14 cellular contexts compared by ENCODE assay signal in the genomic region with DNA sequence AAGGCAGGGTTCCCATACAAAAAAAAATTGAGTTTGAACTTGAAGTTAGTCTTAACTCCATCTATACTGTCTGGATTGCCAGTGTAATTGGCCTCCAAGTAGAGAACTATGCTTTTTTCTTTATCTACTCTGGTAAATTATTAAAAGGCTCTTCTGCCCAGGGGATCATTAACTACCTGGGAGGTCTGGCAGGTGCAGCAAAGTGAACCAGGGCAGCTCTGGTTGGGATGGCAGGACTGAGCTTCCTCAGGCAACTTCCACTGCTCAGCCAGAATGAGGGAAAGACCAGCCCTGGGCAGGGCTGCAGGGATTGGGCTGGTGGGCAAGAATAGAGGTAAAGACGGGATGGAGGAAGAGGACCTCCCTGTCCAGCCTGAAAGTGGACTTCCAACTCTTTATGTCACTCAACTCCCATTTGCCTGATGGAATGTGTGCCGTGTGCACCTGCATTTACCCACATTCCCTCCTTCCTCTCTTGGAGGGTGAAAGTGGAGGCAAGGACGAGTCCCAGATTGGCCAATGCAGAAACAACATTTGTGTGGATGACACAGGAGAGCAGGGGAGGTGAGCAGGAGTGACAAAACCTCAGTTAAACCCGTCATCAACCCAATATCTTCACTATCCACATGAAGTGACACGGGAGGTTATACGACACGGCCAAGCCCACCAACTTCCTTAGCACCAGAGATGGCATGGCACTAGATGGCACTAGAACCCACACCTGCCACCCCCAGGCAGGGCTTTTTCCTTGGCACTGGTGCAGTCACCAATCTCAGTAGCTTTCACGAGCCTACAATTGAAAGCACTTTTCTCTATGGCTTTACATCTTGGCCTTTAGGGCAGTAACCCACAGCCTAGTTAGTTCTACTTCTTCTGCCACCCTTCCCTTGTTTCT. TPM values are rescaled to one million over a fixed set of nuclear protein-coding genes. Genes with fewer than 3 reads are reported as not detected.
A peak's percentile ranks its signal among the peaks of the same experiment; 100 is the strongest.
DNase-seq lines count a peak whose midpoint lies in the region; FAIRE-seq and TF ChIP-seq lines count a peak whose summit lies in the region.
"Had no signal": no experiment of that assay in that cellular context is flagged by ENCODE, and none has a peak within 500 bp of the region (broad histone marks: within the 10 kb centered on the region; RNA-seq: fewer than 3 reads in every experiment).

No MANE protein-coding gene starts in this region.

- no peaks in the 10 kb centered on the region for H3K9me3 Mint-ChIP-seq in activated naive CD4-positive, alpha-beta T cell treated with anti-CD3 and anti-CD28 coated beads, Interleukin-2, amount 10 ng/mL, durations not matched to agents 7 days and 5 days

- dilution Hi-C loops in keratinocyte (cut with MboI; ENCODE audit: extremely low pct_ligation_motif_present, low sequenced_read_pairs), result no loop called here

- H3K79me2 ChIP-seq in keratinocyte (ENCODE audit: control insufficient read depth, insufficient read depth, low read length), result no peaks in the 10 kb centered on the region

- H3K27ac ChIP-seq in 22Rv1, result no peak overlapping the region
- H3K27ac ChIP-seq in keratinocyte (ENCODE audit: control insufficient read depth, insufficient read depth, low read length), result no peak overlapping the region
- H3K27ac ChIP-seq in esophagus muscularis mucosa (replicated peaks in 1 of 4), result no peak overlapping the region

- FAIRE-seq in keratinocyte (lab: Jason Lieb, UNC), result no peak
- no peak for FAIRE-seq in H54 (lab: Jason Lieb, UNC)
- FAIRE-seq: colon, TTC549 had no signal

- no peaks in the 10 kb centered on the region for H3K9me1 ChIP-seq in keratinocyte (ENCODE audit: control insufficient read depth, extremely low read depth, insufficient read depth, low read length)

- H3K27me3 ChIP-seq in keratinocyte (ENCODE audit: control insufficient read depth, extremely low read depth, insufficient read depth, low read length) (no peaks in the 10 kb centered on the region), esophagus muscularis mucosa (no peaks in the 10 kb centered on the region)

- no peak for TF ChIP-seq POLR2A in H54 (IDR thresholded peaks at IDR 0.05; ENCODE audit: low read depth, low read length)
- no peak for TF ChIP-seq POLR2A in esophagus muscularis mucosa (IDR thresholded peaks at IDR 0.05; ENCODE audit: low read depth)

- H3K4me1 ChIP-seq in keratinocyte (ENCODE audit: control insufficient read depth, extremely low read depth, insufficient read depth, low read length), result peaks cover 25% of the 10 kb centered on the region
- peaks cover 0 to 19% (median 3%) of the 10 kb centered on the region in 4 donors for H3K4me1 ChIP-seq in esophagus muscularis mucosa

- TF ChIP-seq EP300 in esophagus muscularis mucosa (IDR thresholded peaks at IDR 0.05), result no peak

- TF ChIP-seq CTCF in 22Rv1 (IDR thresholded peaks at IDR 0.05) (peak; percentile 20; the same call in 1 of the 2 replicates), keratinocyte (optimal IDR thresholded peaks at IDR 0.05 in 1 of 3, IDR thresholded peaks at IDR 0.05 in 1 of 3, conservative IDR thresholded peaks at IDR 0.05 in 1 of 3; ENCODE audit: extremely low read depth in 1 of 3, insufficient read depth in 2 of 3, low read length in 3 of 3) (peak in 2 of 3 experiments; percentile 4 to 55), esophagus muscularis mucosa (IDR thresholded peaks at IDR 0.05) (no peak)

- H3K4me2 ChIP-seq in keratinocyte (ENCODE audit: control insufficient read depth, extremely low read depth, insufficient read depth, low read depth, low read length), result no peak overlapping the region

- WGBS in esophagus muscularis mucosa, result 94% methylated on average over 8 of the region's 8 CpGs

- no peaks in the 10 kb centered on the region for H3K36me3 Mint-ChIP-seq in activated naive CD4-positive, alpha-beta T cell treated with anti-CD3 and anti-CD28 coated beads, Interleukin-2, amount 10 ng/mL, durations not matched to agents 7 days and 5 days

- H3K4me3 ChIP-seq in keratinocyte (ENCODE audit: control insufficient read depth in 2 of 3, extremely low read depth in 1 of 3, insufficient read depth in 2 of 3, low read depth in 1 of 3, low read length in 3 of 3) (no peak overlapping the region), esophagus muscularis mucosa (no peak overlapping the region)

- no peak overlapping the region for H2AFZ ChIP-seq in keratinocyte (ENCODE audit: control insufficient read depth, low read length)

- CTCF ChIA-PET in activated naive CD4-positive, alpha-beta T cell treated with anti-CD3 and anti-CD28 coated beads, Interleukin-2, amount 10 ng/mL, durations not matched to agents 7 days and 5 days (lab: Charles Lee), result interaction anchor here (1.3 kb wide), 1 partner anchor 87 kb away, joined by 4 read pairs; no protein-coding TSS in a partner anchor

- no peaks in the 10 kb centered on the region for H3K4me1 Mint-ChIP-seq in activated naive CD4-positive, alpha-beta T cell treated with anti-CD3 and anti-CD28 coated beads, Interleukin-2, amount 10 ng/mL, durations not matched to agents 7 days and 5 days
- H3K4me1 Mint-ChIP-seq: B cell had no signal

- H4K20me1 ChIP-seq in keratinocyte (ENCODE audit: control insufficient read depth, extremely low read depth, insufficient read depth, low read length), result no peaks in the 10 kb centered on the region

- H3K9me3 ChIP-seq in keratinocyte (ENCODE audit: control insufficient read depth, low read depth, low read length) (no peaks in the 10 kb centered on the region), esophagus muscularis mucosa (no peaks in the 10 kb centered on the region)

- no peaks in the 10 kb centered on the region for H3K36me3 ChIP-seq in keratinocyte (ENCODE audit: control insufficient read depth in 2 of 2, extremely low read depth in 1 of 2, insufficient read depth in 2 of 2, low read length in 2 of 2)
- H3K36me3 ChIP-seq in esophagus muscularis mucosa, result no peaks in the 10 kb centered on the region

- H3K9ac ChIP-seq in keratinocyte (ENCODE audit: control insufficient read depth, extremely low read depth, insufficient read depth, low read length), result no peak overlapping the region

- no peak overlapping the region for H3K27ac Mint-ChIP-seq in activated naive CD4-positive, alpha-beta T cell treated with anti-CD3 and anti-CD28 coated beads, Interleukin-2, amount 10 ng/mL, durations not matched to agents 7 days and 5 days
- H3K27ac Mint-ChIP-seq: B cell had no signal

- H3K27me3 Mint-ChIP-seq in activated naive CD4-positive, alpha-beta T cell treated with anti-CD3 and anti-CD28 coated beads, Interleukin-2, amount 10 ng/mL, durations not matched to agents 7 days and 5 days, result no peaks in the 10 kb centered on the region
- H3K27me3 Mint-ChIP-seq: B cell had no signal

- H3K4me3 Mint-ChIP-seq in activated naive CD4-positive, alpha-beta T cell treated with anti-CD3 and anti-CD28 coated beads, Interleukin-2, amount 10 ng/mL, durations not matched to agents 7 days and 5 days, result no peak overlapping the region
- H3K4me3 Mint-ChIP-seq: B cell had no signal

- DNase-seq in H4 (ENCODE audit: low spot score) (peak; percentile 19), SW480 (ENCODE audit: low spot score) (peak; percentile 34), keratinocyte (ENCODE audit: low read depth, low spot score) (no peak), H54 (ENCODE audit: insufficient read length, low spot score) (no peak), A172 (ENCODE audit: low spot score) (no peak), esophagus muscularis mucosa (ENCODE audit: extremely low spot score) (no peak)
- DNase-seq in activated naive CD4-positive, alpha-beta T cell treated with anti-CD3 and anti-CD28 coated beads, Interleukin-2, amount 10 ng/mL, durations not matched to agents 7 days and 5 days, result no peak
- DNase-seq: KBM-7; NK-92 treated with Interleukin-12 subunit alpha and Interleukin-12 subunit beta, amount 100 ng/mL, for 24 hours; stimulated activated naive CD4-positive, alpha-beta T cell treated with Interleukin-2 at 50 U/mL for 16 hours had no signal

- intact Hi-C loops in esophagus muscularis mucosa (cut with DNase I), result no loop called here

RNA-seq across cellular contexts. Expression of a gene that starts 25.2 kb away (rescaled TPM):
- 6.7 and 10.4 TPM in 2 replicates for total RNA-seq in H4 (2014; rRNA removed; shearing (Covaris generic))
- 77.2 to 238 TPM (median 95.2 TPM) in 3 replicates for polyA plus RNA-seq in keratinocyte
- 58.9 TPM for polyA plus RNA-seq in keratinocyte (2011; ENCODE audit: low read depth)
- polyA plus RNA-seq in keratinocyte (2011; cell fraction: cytosol; rRNA removed), result 74.0 and 77.9 TPM in 2 replicates
- 520 and 553 TPM in 2 replicates for polyA plus RNA-seq in keratinocyte (2011; cell fraction: nucleus; rRNA removed)
- 186 and 227 TPM in 2 replicates for polyA plus RNA-seq in keratinocyte (2012; ENCODE audit: low replicate concordance)
- polyA minus RNA-seq in keratinocyte, result 54.3 to 160 TPM (median 85.0 TPM) in 3 replicates
- 143 TPM for polyA minus RNA-seq in keratinocyte (2011; cell fraction: cytosol; rRNA and poly(A)+ RNA removed)
- 180 and 278 TPM in 2 replicates for polyA minus RNA-seq in keratinocyte (2011; cell fraction: nucleus; rRNA and poly(A)+ RNA removed)
- total RNA-seq in A172 (2014; rRNA removed; shearing (Covaris generic)), result 23.5 and 23.9 TPM in 2 replicates
- total RNA-seq in esophagus muscularis mucosa, result 100 to 1,000 TPM in 1 of 4 donors, 10 to 100 TPM in 3; 65.4 to 157 (median 75.9) TPM
- total RNA-seq: B cell had no signal

Comparison
In these comparisons a context has a peak if more than half of its experiments do, and no peak if none do; other contexts are left out.
1. CTCF ChIP-seq: peak in 22Rv1 (single experiment) and keratinocyte (2 of 3); none in esophagus muscularis mucosa (0 of 3).
2. DNase-seq: peak in H4 (single experiment) and SW480 (single experiment); none in keratinocyte (single experiment), H54 (single experiment), activated naive CD4-positive, alpha-beta T cell treated with anti-CD3 and anti-CD28 coated beads, Interleukin-2, amount 10 ng/mL, durations not matched to agents 7 days and 5 days (single experiment), A172 (single experiment) and esophagus muscularis mucosa (single experiment).